23 cellular contexts compared by ENCODE assay signal in the genomic region with DNA sequence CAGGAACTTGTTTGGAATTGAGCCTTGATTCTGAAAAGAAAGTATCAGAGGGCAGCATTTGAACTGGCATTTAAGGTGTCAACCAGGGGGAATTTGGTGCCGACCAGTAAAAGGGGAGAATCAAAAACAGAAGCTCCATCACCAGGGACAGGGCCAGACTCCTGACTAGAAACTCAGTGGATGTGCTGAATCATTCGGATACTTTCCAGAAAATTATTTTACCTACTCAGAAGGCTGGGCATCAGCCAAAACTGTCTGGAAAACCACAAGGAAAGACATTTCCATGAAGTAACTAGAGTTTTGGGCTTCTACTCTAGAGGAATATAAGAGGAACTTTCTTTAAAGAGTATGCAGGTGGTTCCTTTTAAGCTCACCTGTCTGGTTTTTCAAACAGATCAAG.
DNase-seq lines count a peak whose midpoint lies in the region; ATAC-seq and TF ChIP-seq lines count a peak whose summit lies in the region.
"Had no signal": no experiment of that assay in that cellular context is flagged by ENCODE, and none has a peak within 500 bp of the region (broad histone marks: within the 10 kb centered on the region; RNA-seq: fewer than 3 reads in every experiment).

No MANE protein-coding gene starts in this region.

- no peaks in the 10 kb centered on the region for H3K27me3 Mint-ChIP-seq in activated CD4-positive, alpha-beta T cell treated with anti-CD3 and anti-CD28 coated beads, Interleukin-2, amount 10 ng/mL, durations not matched to agents 24 days and 14 days
- H3K27me3 Mint-ChIP-seq: T-helper 17 cell had no signal

- H3K27ac Mint-ChIP-seq in activated CD4-positive, alpha-beta T cell treated with anti-CD3 and anti-CD28 coated beads, Interleukin-2, amount 10 ng/mL, durations not matched to agents 24 days and 14 days, result peak overlapping the region; percentile 70
- H3K27ac Mint-ChIP-seq: nephron had no signal

- no peak overlapping the region for H3K4me3 ChIP-seq in AG09309 (ENCODE audit: control insufficient read depth, low read depth, low read length)
- no peak overlapping the region for H3K4me3 ChIP-seq in MG63
- no peak overlapping the region for H3K4me3 ChIP-seq in astrocyte of the spinal cord (ENCODE audit: low read depth, low read length)
- H3K4me3 ChIP-seq: adrenal gland; BLaER1 treated with 17β-estradiol and CSF1 and Interleukin-3, amounts not matched to agents 10 nM and 100 nM; HAP-1; mucosa of descending colon had no signal

- no peaks in the 10 kb centered on the region for H3K27me3 ChIP-seq in MG63
- H3K27me3 ChIP-seq: adrenal gland; BLaER1 treated with 17β-estradiol and CSF1 and Interleukin-3, amounts not matched to agents 10 nM and 100 nM had no signal

- intact Hi-C loops in activated CD4-positive, alpha-beta T cell treated with anti-CD3 and anti-CD28 coated beads, Interleukin-2, amount 10 ng/mL, durations not matched to agents 24 days and 14 days (cut with micrococcal nuclease), result loop anchor here (2.0 to 10.0 kb wide), 11 partner anchors 51 to 869 kb away; no protein-coding TSS in a partner anchor

- peaks cover 62% of the 10 kb centered on the region for H3K4me1 Mint-ChIP-seq in activated CD4-positive, alpha-beta T cell treated with anti-CD3 and anti-CD28 coated beads, Interleukin-2, amount 10 ng/mL, durations not matched to agents 24 days and 14 days

- H3K9me3 Mint-ChIP-seq in activated CD4-positive, alpha-beta T cell treated with anti-CD3 and anti-CD28 coated beads, Interleukin-2, amount 10 ng/mL, durations not matched to agents 24 days and 14 days, result peaks cover 27% of the 10 kb centered on the region

- ATAC-seq in GM21737 (IDR thresholded peaks at IDR 0.05; ENCODE audit: unreplicated experiment) (no peak), HG03175 (IDR thresholded peaks at IDR 0.05; ENCODE audit: unreplicated experiment) (no peak)
- ATAC-seq: activated CD4-positive, CD25-positive, alpha-beta regulatory T cell treated with anti-CD3 and anti-CD28 coated beads, Interleukin-2, amount 50 U/mL, for 24 hours; mucosa of descending colon; T-helper 17 cell had no signal

- peak; percentile 39 for DNase-seq in activated CD4-positive, alpha-beta T cell treated with anti-CD3 and anti-CD28 coated beads, Interleukin-2, amount 10 ng/mL, durations not matched to agents 24 days and 14 days
- DNase-seq in activated CD4-positive, alpha-beta T cell treated with anti-CD3 and anti-CD28 coated beads, Interleukin-2, amount 50 U/mL, for 1 hour, result no peak
- DNase-seq in AG09309 (ENCODE audit: low read depth) (peak; percentile 27), MG63 (peak; percentile 43), astrocyte of the spinal cord (ENCODE audit: low read depth, low spot score) (peak; percentile 24), NCI-H187 treated with DMSO at 0.1 percent for 48 hours (lab: John Stamatoyannopoulos, UW) (no peak)
- DNase-seq: ACHN; activated naive CD4-positive, alpha-beta T cell treated with Interleukin-2 at 50 U/mL for 16 hours; activated T-cell treated with anti-CD3 and anti-CD28 coated beads, Interleukin-2, amount 50 U/mL, for 1 hour; hypothalamus; Kasumi-1; mucosa of descending colon; NCI-H1436 treated with DMSO at 0.1 percent for 48 hours; stimulated activated CD4-positive, alpha-beta T cell treated with anti-CD3 and anti-CD28 coated beads, Interleukin-4, amount 100 ng/mL, for 1 hour; T-helper 17 cell; trophoblast cell had no signal

- H3K4me3 Mint-ChIP-seq in activated CD4-positive, alpha-beta T cell treated with anti-CD3 and anti-CD28 coated beads, Interleukin-2, amount 10 ng/mL, durations not matched to agents 24 days and 14 days, result no peak overlapping the region
- H3K4me3 Mint-ChIP-seq: nephron, T-helper 17 cell had no signal

- H3K36me3 Mint-ChIP-seq in activated CD4-positive, alpha-beta T cell treated with anti-CD3 and anti-CD28 coated beads, Interleukin-2, amount 10 ng/mL, durations not matched to agents 24 days and 14 days (ENCODE audit: low read depth), result peaks cover 39% of the 10 kb centered on the region

- no peak for TF ChIP-seq CTCF in AG09309 (IDR thresholded peaks at IDR 0.05; ENCODE audit: control insufficient read depth, insufficient read depth, low read depth, low read length, missing control alignments)
- TF ChIP-seq CTCF in astrocyte of the spinal cord (IDR thresholded peaks at IDR 0.05; ENCODE audit: low read depth, low read length), result no peak

- H3K36me3 ChIP-seq in MG63, result no peaks in the 10 kb centered on the region
- H3K36me3 ChIP-seq: adrenal gland; BLaER1 treated with 17β-estradiol and CSF1 and Interleukin-3, amounts not matched to agents 10 nM and 100 nM; HAP-1 had no signal

- no peaks in the 10 kb centered on the region; the same call in 1 of the 2 replicates for H3K9me3 ChIP-seq in MG63
- H3K9me3 ChIP-seq: adrenal gland; BLaER1 treated with 17β-estradiol and CSF1 and Interleukin-3, amounts not matched to agents 10 nM and 100 nM; HAP-1; mucosa of descending colon had no signal

- in situ Hi-C loops in astrocyte of the spinal cord (cut with HindIII; ENCODE audit: low sequenced_read_pairs), result no loop called here

Comparison
In these comparisons a context has a peak if more than half of its experiments do, and no peak if none do; other contexts are left out.
1. DNase-seq: peak in activated CD4-positive, alpha-beta T cell treated with anti-CD3 and anti-CD28 coated beads, Interleukin-2, amount 10 ng/mL, durations not matched to agents 24 days and 14 days (single experiment), AG09309 (single experiment), MG63 (single experiment) and astrocyte of the spinal cord (single experiment); none in activated CD4-positive, alpha-beta T cell treated with anti-CD3 and anti-CD28 coated beads, Interleukin-2, amount 50 U/mL, for 1 hour (single experiment) and NCI-H187 treated with DMSO at 0.1 percent for 48 hours (single experiment).